8 cellular contexts compared by ENCODE assay signal in the genomic region with DNA sequence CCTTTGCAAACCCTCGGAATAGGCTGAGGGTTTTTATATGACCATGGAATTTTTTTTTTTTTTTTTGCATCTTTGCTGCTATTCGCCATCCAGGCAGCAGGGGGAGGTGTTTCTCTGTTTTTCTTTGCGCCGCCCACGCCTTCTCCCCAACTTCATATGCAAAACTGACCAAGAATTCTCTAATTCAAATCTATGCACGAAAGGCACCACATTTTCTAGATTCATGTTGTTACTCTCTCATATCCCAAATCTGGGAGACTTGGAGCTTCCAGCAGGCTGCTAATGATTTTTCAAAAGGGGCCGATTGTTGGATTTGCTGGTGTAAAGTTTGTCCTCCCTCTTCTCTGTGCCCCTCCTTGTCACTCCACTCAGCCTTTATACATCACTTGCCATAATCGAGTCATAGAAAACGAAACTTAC. TPM values are rescaled to one million over a fixed set of nuclear protein-coding genes. Genes with fewer than 3 reads are reported as not detected.
DNase-seq lines count a peak whose midpoint lies in the region; ATAC-seq and TF ChIP-seq lines count a peak whose summit lies in the region.

No MANE protein-coding gene starts in this region.

- TF ChIP-seq CTCF in GM12874 (IDR thresholded peaks at IDR 0.05; ENCODE audit: insufficient read depth, low read depth, low read length) = peak; percentile 62
- peak; percentile 66 to 79 (median 76) for TF ChIP-seq CTCF in transverse colon (IDR thresholded peaks at IDR 0.05)

- H3K4me3 ChIP-seq in HUES64 (ENCODE audit: low read length) = peak overlapping the region; percentile 25
- peak overlapping the region in 1 of 4 donors; percentile 30 for H3K4me3 ChIP-seq in transverse colon

- no peaks in the 10 kb centered on the region for H3K9me3 ChIP-seq in HUES64 (ENCODE audit: insufficient read depth, low read depth, low read length)
- no peaks in the 10 kb centered on the region for H3K9me3 ChIP-seq in transverse colon

- TF ChIP-seq EP300 in transverse colon (IDR thresholded peaks at IDR 0.05; ENCODE audit: low read depth) = no peak

- intact Hi-C loops in Right ventricle myocardium superior (cut with DNase I) = loop anchor here (5.0 kb wide), 1 partner anchor 201 kb away; no protein-coding TSS in a partner anchor
- intact Hi-C loops in posterior cingulate gyrus (cut with DNase I) = loop anchor here (5.0 to 10.0 kb wide), 2 partner anchors 201 to 1798 kb away; no protein-coding TSS in a partner anchor
- intact Hi-C loops in transverse colon (cut with DNase I; ENCODE audit: low total_unique reads) = no loop called here

- peaks cover 17% of the 10 kb centered on the region for H3K4me1 Mint-ChIP-seq in activated naive CD8-positive, alpha-beta T cell (ENCODE audit: low read depth)

- ATAC-seq in Right ventricle myocardium superior (ENCODE audit: poor library complexity) (peak; percentile 62), HG03039 (IDR thresholded peaks at IDR 0.05; ENCODE audit: unreplicated experiment) (no peak)

- peak; percentile 52 for DNase-seq in SK-N-DZ (ENCODE audit: low spot score)
- peak; percentile 68 for DNase-seq in Right ventricle myocardium superior
- peak in 9 of 10 donors; percentile 48 to 94 (median 56) for DNase-seq in posterior cingulate gyrus
- DNase-seq in transverse colon = peak; percentile 54

- H3K27ac ChIP-seq in HUES64 (ENCODE audit: low read depth, low read length) (no peak overlapping the region), transverse colon (no peak overlapping the region)

- H3K9me3 Mint-ChIP-seq in activated naive CD8-positive, alpha-beta T cell (ENCODE audit: low read depth) = no peaks in the 10 kb centered on the region

- H3K9ac ChIP-seq in HUES64 (ENCODE audit: low read depth, low read length) = no peak overlapping the region

- peaks cover 11% of the 10 kb centered on the region for H3K4me1 ChIP-seq in HUES64 (ENCODE audit: insufficient read depth, low read length)
- peaks cover 0 to 17% (median 2%) of the 10 kb centered on the region in 4 donors for H3K4me1 ChIP-seq in transverse colon

- in situ Hi-C loops in transverse colon (cut with MboI; ENCODE audit: low pct_ligation_motif_present in 1 of 4, low pct_unique_long_range_greater_than_20kb in 1 of 4, low sequenced_read_pairs in 3 of 4) = loop anchor here in 3 of 4 donors (25.0 kb wide), 2 partner anchors 1131 to 1506 kb away; no protein-coding TSS in a partner anchor

- H3K27ac Mint-ChIP-seq in activated naive CD8-positive, alpha-beta T cell = peak overlapping the region; percentile 66

- H3K4me3 Mint-ChIP-seq in activated naive CD8-positive, alpha-beta T cell = peak overlapping the region; percentile 88

- H3K36me3 Mint-ChIP-seq in activated naive CD8-positive, alpha-beta T cell = no peaks in the 10 kb centered on the region

- WGBS in HUES64 = 10% methylated on average over 8 of the region's 9 CpGs
- WGBS in transverse colon (ENCODE audit: low coverage in 1 of 2), 2 donors = 2 to 6% methylated on average over 9 of the region's 9 CpGs

- TF ChIP-seq POLR2A in transverse colon (IDR thresholded peaks at IDR 0.05) = no peak

- no peaks in the 10 kb centered on the region for H3K27me3 Mint-ChIP-seq in activated naive CD8-positive, alpha-beta T cell

- H3K27me3 ChIP-seq in HUES64 (ENCODE audit: insufficient read depth, low read length) = no peaks in the 10 kb centered on the region
- H3K27me3 ChIP-seq in transverse colon = no peaks in the 10 kb centered on the region

- H3K36me3 ChIP-seq in HUES64 (ENCODE audit: insufficient read depth, low read length) (no peaks in the 10 kb centered on the region), transverse colon (no peaks in the 10 kb centered on the region)

RNA-seq across cellular contexts. Expression of a gene that starts 29.1 kb away (rescaled TPM):
- polyA plus RNA-seq in HUES64 (2013, experiment 1 of 2) = 16.3 TPM
- polyA plus RNA-seq in HUES64 (2013, experiment 2 of 2) = 20.5 TPM
- 16.2 and 17.1 TPM in 2 replicates for polyA plus RNA-seq in SK-N-DZ (2014; cell fraction: cytosol; rRNA removed)
- 27.2 and 38.8 TPM in 2 replicates for polyA plus RNA-seq in SK-N-DZ (2014; cell fraction: nucleus; rRNA removed)
- total RNA-seq in Right ventricle myocardium superior (15.8 TPM), transverse colon (10 to 100 TPM; 33.7 to 72.2 (median 60.8) TPM)
